ENCODE assay signal across 15 cellular contexts in the genomic region with DNA sequence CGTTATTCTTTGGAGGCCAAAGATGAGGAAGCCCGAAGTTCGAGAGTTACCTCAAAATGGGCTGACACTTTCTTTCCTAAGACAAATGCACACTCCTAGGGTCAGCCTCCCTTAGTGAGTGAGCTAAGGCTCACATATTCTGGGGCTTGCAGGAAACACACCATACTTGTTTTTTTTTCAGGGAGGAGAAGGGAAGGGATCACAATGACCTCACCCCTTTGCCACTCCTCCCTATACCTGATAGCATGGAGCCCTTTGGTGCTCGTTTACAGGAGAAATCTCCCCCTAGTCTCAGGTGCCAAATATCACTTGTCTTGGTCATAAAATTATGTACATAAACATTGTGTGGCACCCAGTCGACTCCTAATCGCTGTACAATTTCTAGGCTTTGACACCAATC. TPM values are rescaled to one million over a fixed set of nuclear protein-coding genes. Genes with fewer than 3 reads are reported as not detected.
"Had no signal": no experiment of that assay in that cellular context is flagged by ENCODE, and none has a peak within 500 bp of the region (broad histone marks: within the 10 kb centered on the region; RNA-seq: fewer than 3 reads in every experiment).

No MANE protein-coding gene starts in this region.

- DNase-seq: activated CD4-positive, alpha-beta memory T cell treated with anti-CD3 and anti-CD28 coated beads, Interleukin-2, amount 10 ng/mL, durations not matched to agents 7 days and 5 days; activated CD4-positive, alpha-beta T cell treated with anti-CD3 and anti-CD28 coated beads for 1 hour; activated CD8-positive, alpha-beta memory T cell treated with anti-CD3 and anti-CD28 coated beads, Interleukin-2, amount 50 U/mL, for 4 hours; activated gamma-delta T cell treated with Interleukin-2 at 50 U/mL for 16 hours; activated naive CD8-positive, alpha-beta T cell treated with anti-CD3 and anti-CD28 coated beads for 36 hours; activated T-cell treated with anti-CD3 and anti-CD28 coated beads, Interleukin-2, amount 50 U/mL, for 72 hours; dermis blood vessel endothelial cell; erythroblast; ovary; stimulated activated CD4-positive, alpha-beta T cell treated with anti-CD3 and anti-CD28 coated beads, Interleukin-4, amount 100 ng/mL, for 24 hours; stimulated activated naive CD8-positive, alpha-beta T cell treated with anti-CD3 and anti-CD28 coated beads, Interleukin-15, amount 100 ng/mL, for 72 hours; T-cell; thyroid gland had no signal

- H3K36me3 Mint-ChIP-seq: activated naive CD8-positive, alpha-beta T cell treated with anti-CD3 and anti-CD28 coated beads for 36 hours; memory B cell; T-cell had no signal

- H3K9me3 Mint-ChIP-seq: activated CD4-positive, alpha-beta memory T cell treated with anti-CD3 and anti-CD28 coated beads, Interleukin-2, amount 10 ng/mL, durations not matched to agents 7 days and 5 days; activated naive CD8-positive, alpha-beta T cell treated with anti-CD3 and anti-CD28 coated beads for 36 hours; activated T-cell treated with anti-CD3 and anti-CD28 coated beads, Interleukin-2, amount 50 U/mL, for 72 hours; memory B cell; stimulated activated naive CD8-positive, alpha-beta T cell treated with anti-CD3 and anti-CD28 coated beads, Interleukin-15, amount 100 ng/mL, for 72 hours; T-cell had no signal

- H3K27ac Mint-ChIP-seq: activated CD4-positive, alpha-beta memory T cell treated with anti-CD3 and anti-CD28 coated beads, Interleukin-2, amount 10 ng/mL, durations not matched to agents 7 days and 5 days; activated naive CD8-positive, alpha-beta T cell treated with anti-CD3 and anti-CD28 coated beads for 36 hours; activated T-cell treated with anti-CD3 and anti-CD28 coated beads, Interleukin-2, amount 50 U/mL, for 72 hours; memory B cell; stimulated activated naive CD8-positive, alpha-beta T cell treated with anti-CD3 and anti-CD28 coated beads, Interleukin-15, amount 100 ng/mL, for 72 hours; T-cell had no signal

- H3K4me3 ChIP-seq: ovary, thyroid gland had no signal

- H3K4me1 Mint-ChIP-seq: activated CD4-positive, alpha-beta memory T cell treated with anti-CD3 and anti-CD28 coated beads, Interleukin-2, amount 10 ng/mL, durations not matched to agents 7 days and 5 days; T-cell had no signal

- H3K9me3 ChIP-seq: ovary, thyroid gland had no signal

- H3K27me3 ChIP-seq: ovary, thyroid gland had no signal

- H3K36me3 ChIP-seq: ovary, thyroid gland had no signal

- H3K4me3 Mint-ChIP-seq: activated CD4-positive, alpha-beta memory T cell treated with anti-CD3 and anti-CD28 coated beads, Interleukin-2, amount 10 ng/mL, durations not matched to agents 7 days and 5 days; activated naive CD8-positive, alpha-beta T cell treated with anti-CD3 and anti-CD28 coated beads for 36 hours; activated T-cell treated with anti-CD3 and anti-CD28 coated beads, Interleukin-2, amount 50 U/mL, for 72 hours; memory B cell; stimulated activated naive CD8-positive, alpha-beta T cell treated with anti-CD3 and anti-CD28 coated beads, Interleukin-15, amount 100 ng/mL, for 72 hours; T-cell had no signal

- H3K27ac ChIP-seq: ovary, thyroid gland had no signal

- ATAC-seq: activated T-cell treated with anti-CD3 and anti-CD28 coated beads, Interleukin-2, amount 50 U/mL, for 72 hours; stimulated activated naive CD8-positive, alpha-beta T cell treated with anti-CD3 and anti-CD28 coated beads, Interleukin-15, amount 100 ng/mL, for 72 hours; T-cell had no signal

RNA-seq across cellular contexts. Expression of a gene that starts 4.6 kb away (rescaled TPM):
- total RNA-seq: activated CD4-positive, alpha-beta memory T cell treated with anti-CD3 and anti-CD28 coated beads, Interleukin-2, amount 10 ng/mL, durations not matched to agents 7 days and 5 days; activated naive CD8-positive, alpha-beta T cell treated with anti-CD3 and anti-CD28 coated beads for 36 hours; activated T-cell treated with anti-CD3 and anti-CD28 coated beads, Interleukin-2, amount 50 U/mL, for 72 hours had no signal
- polyA plus RNA-seq: neural cell had no signal
